Comparison of ENCODE assay signal across 9 cellular contexts in genomic region chr2:147595200-147595599, GRCh38.
"Had no signal": no experiment of that assay in that cellular context is flagged by ENCODE, and none has a peak within 500 bp of the region (broad histone marks: within the 10 kb centered on the region; RNA-seq: fewer than 3 reads in every experiment).

No MANE protein-coding gene starts in this region.

- H3K27ac ChIP-seq: epithelial cell of prostate, left lung, neural progenitor cell, pancreas had no signal

- H3K36me3 ChIP-seq: left lung, neural progenitor cell, pancreas had no signal

- DNase-seq: activated CD4-positive, alpha-beta T cell treated with anti-CD3 and anti-CD28 coated beads, Interleukin-2, amount 50 U/mL, for 1 hour; activated naive CD4-positive, alpha-beta T cell treated with anti-CD3 and anti-CD28 coated beads, Interleukin-2, amount 10 ng/mL, durations not matched to agents 7 days and 5 days; effector memory CD4-positive, alpha-beta T cell; left lung; pancreas; trophoblast cell had no signal

- H3K27me3 ChIP-seq: left lung, neural progenitor cell, pancreas had no signal

- H3K9me3 ChIP-seq: pancreas had no signal

- H3K4me1 ChIP-seq: left lung, pancreas had no signal

- H3K4me3 ChIP-seq: left lung, neural progenitor cell, pancreas had no signal

- ATAC-seq: left lung; stimulated activated effector memory CD8-positive, alpha-beta T cell treated with anti-CD3 and anti-CD28 coated beads, Interleukin-12 subunit alpha, Interleukin-12 subunit beta, amount 100 ng/mL, for 72 hours had no signal
